Comparison of ENCODE assay signal across 10 cellular contexts in genomic region chr5:123455640-123456039, GRCh38. TPM values are rescaled to one million over a fixed set of nuclear protein-coding genes. Genes with fewer than 3 reads are reported as not detected.
DNase-seq lines count a peak whose midpoint lies in the region; ATAC-seq and TF ChIP-seq lines count a peak whose summit lies in the region.
"Had no signal": no experiment of that assay in that cellular context is flagged by ENCODE, and none has a peak within 500 bp of the region (broad histone marks: within the 10 kb centered on the region; RNA-seq: fewer than 3 reads in every experiment).

No MANE protein-coding gene starts in this region.

- ATAC-seq in GM21447 (IDR thresholded peaks at IDR 0.05; ENCODE audit: unreplicated experiment), result peak; percentile 89
- peak; percentile 85 for ATAC-seq in HG03196 (IDR thresholded peaks at IDR 0.05; ENCODE audit: unreplicated experiment)
- no peak for ATAC-seq in stimulated activated naive CD8-positive, alpha-beta T cell treated with anti-CD3 and anti-CD28 coated beads, Interleukin-15, amount 100 ng/mL, for 72 hours
- ATAC-seq in left cardiac atrium, result no peak

- peak; percentile 14 for TF ChIP-seq CTCF in GM13977 (IDR thresholded peaks at IDR 0.05; ENCODE audit: extremely low read depth, insufficient read depth, missing control alignments)

- intact Hi-C loops in left cardiac atrium (cut with DNase I), result no loop called here

- no peak overlapping the region for H3K4me3 Mint-ChIP-seq in stimulated activated naive CD8-positive, alpha-beta T cell treated with anti-CD3 and anti-CD28 coated beads, Interleukin-15, amount 100 ng/mL, for 72 hours

- H3K9me3 Mint-ChIP-seq in stimulated activated naive CD8-positive, alpha-beta T cell treated with anti-CD3 and anti-CD28 coated beads, Interleukin-15, amount 100 ng/mL, for 72 hours, result peaks cover 0 to 3% of the 10 kb centered on the region in 2 donors

- H3K4me1 Mint-ChIP-seq in stimulated activated naive CD8-positive, alpha-beta T cell treated with anti-CD3 and anti-CD28 coated beads, Interleukin-15, amount 100 ng/mL, for 72 hours, result peaks cover 9% of the 10 kb centered on the region

- no peak overlapping the region for H3K27ac Mint-ChIP-seq in stimulated activated naive CD8-positive, alpha-beta T cell treated with anti-CD3 and anti-CD28 coated beads, Interleukin-15, amount 100 ng/mL, for 72 hours

- DNase-seq in GM13977 (ENCODE audit: low spot score), result peak; percentile 24
- peak; percentile 12 for DNase-seq in SKM-1 (lab: John Stamatoyannopoulos, UW; ENCODE audit: unreplicated experiment)
- DNase-seq in stimulated activated naive CD8-positive, alpha-beta T cell treated with anti-CD3 and anti-CD28 coated beads, Interleukin-15, amount 100 ng/mL, for 72 hours, result no peak
- no peak for DNase-seq in NCI-H1417 treated with DMSO at 0.1 percent for 48 hours (lab: John Stamatoyannopoulos, UW)
- no peak for DNase-seq in left cardiac atrium
- no peak for DNase-seq in COLO829 (ENCODE audit: low spot score)
- DNase-seq: spleen, uterus had no signal

- in situ Hi-C loops in GM13977 (cut with MboI; ENCODE audit: low pct_unique_long_range_greater_than_20kb, low sequenced_read_pairs, unreplicated experiment), result no loop called here

- H3K27me3 Mint-ChIP-seq in stimulated activated naive CD8-positive, alpha-beta T cell treated with anti-CD3 and anti-CD28 coated beads, Interleukin-15, amount 100 ng/mL, for 72 hours, result peaks cover 15% of the 10 kb centered on the region

RNA-seq across cellular contexts. Expression of gene CEP120, which starts 32.4 kb away (rescaled TPM):
- total RNA-seq in left cardiac atrium, result 10 to 100 TPM; 10.3 to 13.1 TPM

RNA-seq across cellular contexts. Expression of gene CSNK1G3, which starts 56.3 kb away (rescaled TPM):
- 10 to 100 TPM; 27.1 to 28.6 TPM for total RNA-seq in left cardiac atrium

Comparison
In these comparisons a context has a peak if more than half of its experiments do, and no peak if none do; other contexts are left out.
1. DNase-seq: peak in GM13977 (single experiment) and SKM-1 (single experiment); none in stimulated activated naive CD8-positive, alpha-beta T cell treated with anti-CD3 and anti-CD28 coated beads, Interleukin-15, amount 100 ng/mL, for 72 hours (0 of 2), NCI-H1417 treated with DMSO at 0.1 percent for 48 hours (single experiment), left cardiac atrium (single experiment) and COLO829 (single experiment).
2. ATAC-seq: peak in GM21447 (single experiment) and HG03196 (single experiment); none in stimulated activated naive CD8-positive, alpha-beta T cell treated with anti-CD3 and anti-CD28 coated beads, Interleukin-15, amount 100 ng/mL, for 72 hours (single experiment) and left cardiac atrium (0 of 2).